In the genomic region with DNA sequence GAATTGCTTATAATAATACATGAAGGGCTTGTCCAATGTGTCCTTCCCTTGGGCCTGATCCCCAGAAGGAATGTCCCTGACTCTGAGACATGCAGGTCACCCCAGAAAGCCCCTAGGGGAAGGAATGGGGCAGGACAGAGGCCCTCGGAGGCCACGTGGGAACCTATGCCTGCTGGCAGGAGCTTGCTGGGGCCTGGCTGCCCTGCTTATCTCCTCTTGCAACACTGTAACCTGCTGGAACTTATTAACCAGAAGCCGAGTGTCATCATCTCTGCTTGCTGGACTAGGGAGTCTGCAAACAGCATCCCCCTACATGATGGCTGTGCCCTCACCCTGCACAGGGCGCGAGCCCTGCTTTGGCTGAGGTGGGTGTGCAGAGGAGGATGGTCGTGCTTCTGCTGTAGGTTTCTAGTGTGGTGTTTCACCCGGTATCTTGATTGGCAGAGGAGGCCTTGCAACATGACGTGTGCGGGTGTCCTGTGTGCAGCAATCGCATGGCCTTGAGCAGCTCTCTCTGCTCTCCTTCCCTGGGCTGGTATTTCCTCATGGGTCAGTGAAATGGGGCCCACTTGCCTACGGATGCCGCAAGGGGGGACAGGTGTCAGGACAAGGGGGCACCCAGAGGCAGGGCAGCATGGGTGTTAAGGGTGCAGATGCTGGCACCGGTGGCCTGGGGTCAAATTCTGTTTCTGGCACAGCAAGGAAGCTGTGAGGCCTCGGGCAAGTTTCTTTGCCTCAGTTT, we compare ENCODE assay signal across 16 cellular contexts. TPM values are rescaled to one million over a fixed set of nuclear protein-coding genes. Genes with fewer than 3 reads are reported as not detected.
DNase-seq lines count a peak whose midpoint lies in the region; ATAC-seq, FAIRE-seq and TF ChIP-seq lines count a peak whose summit lies in the region.
"Had no signal": no experiment of that assay in that cellular context is flagged by ENCODE, and none has a peak within 500 bp of the region (broad histone marks: within the 10 kb centered on the region; RNA-seq: fewer than 3 reads in every experiment).

No MANE protein-coding gene starts in this region.

- H2AFZ ChIP-seq in SK-N-SH (ENCODE audit: low read depth) = no peak overlapping the region

- H3K36me3 ChIP-seq in SK-N-SH (replicated peaks in 1 of 2; ENCODE audit: control insufficient read depth in 1 of 2, insufficient read depth in 2 of 2, low read length in 1 of 2) (no peaks in the 10 kb centered on the region), kidney (ENCODE audit: control insufficient read depth in 1 of 2, insufficient read depth in 2 of 2, low read length in 2 of 2) (no peaks in the 10 kb centered on the region)
- H3K36me3 ChIP-seq: thyroid gland had no signal

- POLR2A ChIA-PET in SK-N-SH (lab: Yijun Ruan, JAX) = no interaction called here

- FAIRE-seq in kidney (lab: Jason Lieb, UNC) (no peak), urothelium cell line (lab: Jason Lieb, UNC) (peak; percentile 44)

- H3K9ac ChIP-seq in SK-N-SH (no peak overlapping the region), kidney (ENCODE audit: low read length in 2 of 2) (no peak overlapping the region)

- H3K4me3 Mint-ChIP-seq in T-helper 17 cell = no peak overlapping the region

- TF ChIP-seq EP300 in SK-N-SH (IDR thresholded peaks at IDR 0.05; ENCODE audit: borderline replicate concordance in 1 of 2, low read depth in 1 of 2, low read length in 1 of 2) = 0 out of 4 replicates have a peak, but pooled peaks of 1 of the 2 experiments have one; percentile 45

- H3K4me1 ChIP-seq in SK-N-SH (ENCODE audit: control insufficient read depth in 1 of 2, insufficient read depth in 2 of 2, low read depth in 1 of 2, low read length in 1 of 2) (peaks cover 0 to 33% of the 10 kb centered on the region in 2 experiments; a peak in 1 of 4 replicates), kidney (ENCODE audit: control insufficient read depth in 1 of 2, insufficient read depth in 1 of 2, low read depth in 1 of 2, low read length in 2 of 2) (peaks cover 4 to 6% of the 10 kb centered on the region in 2 donors)

- H3F3A ChIP-seq in SK-N-SH (replicated peaks; ENCODE audit: insufficient read depth) = no peaks in the 10 kb centered on the region

- no peak overlapping the region for H3K27ac Mint-ChIP-seq in T-helper 17 cell

- H3K4me2 ChIP-seq in SK-N-SH = no peak overlapping the region

- H3K79me2 ChIP-seq in SK-N-SH (ENCODE audit: insufficient read depth) = no peaks in the 10 kb centered on the region

- no peaks in the 10 kb centered on the region for H3K36me3 Mint-ChIP-seq in T-helper 17 cell (ENCODE audit: low read depth)

- no peaks in the 10 kb centered on the region for H3K9me2 ChIP-seq in SK-N-SH

- H3K27me3 Mint-ChIP-seq in T-helper 17 cell = peaks cover 30% of the 10 kb centered on the region

- DNase-seq in SK-N-SH = peak; percentile 78
- peak; percentile 80 for DNase-seq in amniotic epithelial cell (ENCODE audit: low read depth)
- peak; percentile 62 for DNase-seq in kidney
- DNase-seq in urothelium cell line (ENCODE audit: low spot score) = no peak
- DNase-seq in stimulated activated CD4-positive, alpha-beta T cell treated with anti-CD3 and anti-CD28 coated beads, Interleukin-12 subunit alpha, Interleukin-12 subunit beta, amount 100 ng/mL, for 4 hours = no peak
- DNase-seq in T-helper 17 cell = no peak
- DNase-seq: activated CD8-positive, alpha-beta memory T cell treated with anti-CD3 and anti-CD28 coated beads for 24 hours; amygdala; NCI-H1105 treated with DMSO at 0.1 percent for 48 hours; NCI-H82; thyroid gland had no signal

- no peak overlapping the region for H3K4me3 ChIP-seq in SK-N-SH (ENCODE audit: low read depth in 2 of 2, low read length in 1 of 2)
- no peak overlapping the region for H3K4me3 ChIP-seq in kidney (ENCODE audit: low read length in 2 of 2)
- H3K4me3 ChIP-seq: thyroid gland had no signal

- CTCF ChIA-PET in SK-N-SH (lab: Yijun Ruan, JAX) = interaction anchor here (0.8 to 1.8 kb wide), 2 partner anchors 84 to 1015 kb away, joined by 3 to 4 read pairs; no protein-coding TSS in a partner anchor

- ATAC-seq in SK-N-SH treated with all-trans-retinoic acid at 6 μM for 48 hours (no peak; the same call in 2 of the 3 replicates), HG03280 (IDR thresholded peaks at IDR 0.05; ENCODE audit: unreplicated experiment) (no peak), T-helper 17 cell (no peak)

- peak overlapping the region in 1 of 2 experiments; percentile 69; a peak in 2 of 4 replicates for H3K27ac ChIP-seq in SK-N-SH (ENCODE audit: low read depth in 2 of 2, low read length in 1 of 2)
- no peak overlapping the region for H3K27ac ChIP-seq in kidney (ENCODE audit: low read depth in 2 of 2, low read length in 2 of 2)
- H3K27ac ChIP-seq: 22Rv1, thyroid gland had no signal

- intact Hi-C loops in kidney (cut with DNase I) = no loop called here

- TF ChIP-seq RAD21 in SK-N-SH (IDR thresholded peaks at IDR 0.05; ENCODE audit: low read length) = no peak

- WGBS in SK-N-SH (ENCODE audit: low lambda C conversion rate) = 64% methylated on average over 9 of the region's 14 CpGs

- H4K20me1 ChIP-seq in SK-N-SH (ENCODE audit: insufficient read depth) = no peaks in the 10 kb centered on the region

- TF ChIP-seq CTCF in SK-N-SH (IDR thresholded peaks at IDR 0.05) (no peak), kidney (IDR thresholded peaks at IDR 0.05; ENCODE audit: borderline replicate concordance, extremely low read depth, insufficient read depth) (no peak)

- H3K9me3 ChIP-seq in SK-N-SH (no peaks in the 10 kb centered on the region), kidney (ENCODE audit: control insufficient read depth in 1 of 2, low read length in 2 of 2) (no peaks in the 10 kb centered on the region), T-helper 17 cell (ENCODE audit: control insufficient read depth, low read length, poor library complexity, severe bottlenecking) (no peaks in the 10 kb centered on the region)
- H3K9me3 ChIP-seq: thyroid gland had no signal

- peaks cover 3% of the 10 kb centered on the region; the same call in 1 of the 2 replicates for H3K27me3 ChIP-seq in SK-N-SH (ENCODE audit: insufficient read depth)
- H3K27me3 ChIP-seq: thyroid gland had no signal

- no peaks in the 10 kb centered on the region for H3K4me1 Mint-ChIP-seq in T-helper 17 cell

TF ChIP-seq in SK-N-SH, 30 proteins besides CTCF, POLR2A, EP300 and RAD21:
- TF ChIP-seq JUND (IDR thresholded peaks at IDR 0.05) (no peak), RCOR1 (IDR thresholded peaks at IDR 0.05; ENCODE audit: low read length) (peak; percentile 14; the same call in 1 of the 2 replicates)

TF ChIP-seq in SK-N-SH treated with all-trans-retinoic acid at 6 μM for 48 hours, 23 proteins besides CTCF, POLR2A, EP300 and RAD21 (continues in another document):
- no peak for TF ChIP-seq PATZ1 (CRISPR knock-in tag; IDR thresholded peaks at IDR 0.05; ENCODE audit: borderline replicate concordance)
- no peak for TF ChIP-seq GLIS3 (CRISPR knock-in tag; IDR thresholded peaks at IDR 0.05)
- no peak for TF ChIP-seq ZC3H10 (CRISPR knock-in tag; IDR thresholded peaks at IDR 0.05)
- no peak for TF ChIP-seq ISL1 (CRISPR knock-in tag; IDR thresholded peaks at IDR 0.05)
- TF ChIP-seq, protein P1, sequence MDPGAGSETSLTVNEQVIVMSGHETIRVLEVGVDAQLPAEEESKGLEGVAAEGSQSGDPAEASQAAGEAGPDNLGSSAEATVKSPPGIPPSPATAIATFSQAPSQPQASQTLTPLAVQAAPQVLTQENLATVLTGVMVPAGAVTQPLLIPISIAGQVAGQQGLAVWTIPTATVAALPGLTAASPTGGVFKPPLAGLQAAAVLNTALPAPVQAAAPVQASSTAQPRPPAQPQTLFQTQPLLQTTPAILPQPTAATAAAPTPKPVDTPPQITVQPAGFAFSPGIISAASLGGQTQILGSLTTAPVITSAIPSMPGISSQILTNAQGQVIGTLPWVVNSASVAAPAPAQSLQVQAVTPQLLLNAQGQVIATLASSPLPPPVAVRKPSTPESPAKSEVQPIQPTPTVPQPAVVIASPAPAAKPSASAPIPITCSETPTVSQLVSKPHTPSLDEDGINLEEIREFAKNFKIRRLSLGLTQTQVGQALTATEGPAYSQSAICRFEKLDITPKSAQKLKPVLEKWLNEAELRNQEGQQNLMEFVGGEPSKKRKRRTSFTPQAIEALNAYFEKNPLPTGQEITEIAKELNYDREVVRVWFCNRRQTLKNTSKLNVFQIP (CRISPR knock-in tag; IDR thresholded peaks at IDR 0.05; ENCODE audit: borderline replicate concordance, low read depth) = no peak

RNA-seq across cellular contexts. Expression of gene CHST13, which starts 5.0 kb away (rescaled TPM):
- polyA plus RNA-seq in SK-N-SH (2012; rRNA removed) (0.37 and 0.41 TPM in 2 replicates), kidney (ENCODE audit: insufficient read depth, low read depth, low replicate concordance) (7.0 TPM)
- 0.26 and 0.37 TPM in 2 replicates for polyA plus RNA-seq in SK-N-SH (2012; cell fraction: cytosol; rRNA removed)
- 0.48 and 0.76 TPM in 2 replicates for polyA plus RNA-seq in SK-N-SH (2012; cell fraction: nucleus; rRNA removed)
- total RNA-seq in kidney (3.3 TPM), T-helper 17 cell (under 1 TPM; 0.15 to 0.18 TPM)
- total RNA-seq: T-helper 1 cell treated with Interleukin-12 subunit alpha and Interleukin-12 subunit beta and Interleukin-4 antibody, amounts not matched to agents 30 ng/mL and 1 ng/mL, for 36 hours had no signal

RNA-seq across cellular contexts. Expression of gene UROC1, which starts 11.4 kb away (rescaled TPM):
- polyA plus RNA-seq in SK-N-SH (2012; rRNA removed) (not detected in 2 replicates), kidney (ENCODE audit: insufficient read depth, low read depth, low replicate concordance) (not detected)
- polyA plus RNA-seq in SK-N-SH (2012; cell fraction: cytosol; rRNA removed) = not detected in 2 replicates
- 0.05 TPM in 1 of 2 replicates, not detected in the other for polyA plus RNA-seq in SK-N-SH (2012; cell fraction: nucleus; rRNA removed)
- total RNA-seq in kidney (not detected), T-helper 17 cell (not detected)
- total RNA-seq: lower leg skin; T-helper 1 cell treated with Interleukin-12 subunit alpha and Interleukin-12 subunit beta and Interleukin-4 antibody, amounts not matched to agents 30 ng/mL and 1 ng/mL, for 36 hours; thyroid gland had no signal

RNA-seq across cellular contexts. Expression of gene C3orf22, which starts 29.8 kb away (rescaled TPM):
- polyA plus RNA-seq in SK-N-SH (2012; rRNA removed) (not detected in 2 replicates), kidney (ENCODE audit: insufficient read depth, low read depth, low replicate concordance) (not detected)
- not detected in 2 replicates for polyA plus RNA-seq in SK-N-SH (2012; cell fraction: cytosol; rRNA removed)
- polyA plus RNA-seq in SK-N-SH (2012; cell fraction: nucleus; rRNA removed) = 0.06 and 0.11 TPM in 2 replicates
- total RNA-seq in kidney (not detected), T-helper 17 cell (not detected)
- total RNA-seq: lower leg skin; T-helper 1 cell treated with Interleukin-12 subunit alpha and Interleukin-12 subunit beta and Interleukin-4 antibody, amounts not matched to agents 30 ng/mL and 1 ng/mL, for 36 hours; thyroid gland had no signal

RNA-seq across cellular contexts. Expression of gene ZXDC, which starts 53.3 kb away (rescaled TPM):
- polyA plus RNA-seq in SK-N-SH (2012; rRNA removed) (8.5 and 9.1 TPM in 2 replicates), kidney (ENCODE audit: insufficient read depth, low read depth, low replicate concordance) (11.4 TPM)
- polyA plus RNA-seq in SK-N-SH (2012; cell fraction: cytosol; rRNA removed) = 4.4 and 6.4 TPM in 2 replicates
- 25.7 and 27.7 TPM in 2 replicates for polyA plus RNA-seq in SK-N-SH (2012; cell fraction: nucleus; rRNA removed)
- total RNA-seq in kidney (44.8 TPM), T-helper 17 cell (10 to 100 TPM; 57.2 to 59.0 TPM)

Comparison
In these comparisons a context has a peak if more than half of its experiments do, and no peak if none do; other contexts are left out.
1. DNase-seq: peak in SK-N-SH (single experiment), amniotic epithelial cell (single experiment) and kidney (single experiment); none in urothelium cell line (single experiment), stimulated activated CD4-positive, alpha-beta T cell treated with anti-CD3 and anti-CD28 coated beads, Interleukin-12 subunit alpha, Interleukin-12 subunit beta, amount 100 ng/mL, for 4 hours (single experiment) and T-helper 17 cell (0 of 3).